1 cellular context compared by ENCODE assay signal in genomic region chr1:93613895-93614294, GRCh38.
TF ChIP-seq lines count a peak whose summit lies in the region.

No MANE protein-coding gene starts in this region.

TF ChIP-seq in A549, 52 proteins besides CTCF, POLR2A, EP300 and RAD21 (continued from another document):
- TF ChIP-seq ZFP36 (IDR thresholded peaks at IDR 0.05; ENCODE audit: borderline replicate concordance, partially characterized antibody) (no peak), HOXA7 (CRISPR knock-in tag; IDR thresholded peaks at IDR 0.05) (no peak), CHD2 (IDR thresholded peaks at IDR 0.05; ENCODE audit: low read length, partially characterized antibody) (no peak), NPAS2 (CRISPR knock-in tag; IDR thresholded peaks at IDR 0.05; ENCODE audit: borderline replicate concordance) (no peak), CBX2 (IDR thresholded peaks at IDR 0.05; ENCODE audit: borderline replicate concordance, low read depth) (no peak), EHF (CRISPR knock-in tag; IDR thresholded peaks at IDR 0.05) (no peak)
